ENCODE assay signal across 9 cellular contexts in the genomic region with DNA sequence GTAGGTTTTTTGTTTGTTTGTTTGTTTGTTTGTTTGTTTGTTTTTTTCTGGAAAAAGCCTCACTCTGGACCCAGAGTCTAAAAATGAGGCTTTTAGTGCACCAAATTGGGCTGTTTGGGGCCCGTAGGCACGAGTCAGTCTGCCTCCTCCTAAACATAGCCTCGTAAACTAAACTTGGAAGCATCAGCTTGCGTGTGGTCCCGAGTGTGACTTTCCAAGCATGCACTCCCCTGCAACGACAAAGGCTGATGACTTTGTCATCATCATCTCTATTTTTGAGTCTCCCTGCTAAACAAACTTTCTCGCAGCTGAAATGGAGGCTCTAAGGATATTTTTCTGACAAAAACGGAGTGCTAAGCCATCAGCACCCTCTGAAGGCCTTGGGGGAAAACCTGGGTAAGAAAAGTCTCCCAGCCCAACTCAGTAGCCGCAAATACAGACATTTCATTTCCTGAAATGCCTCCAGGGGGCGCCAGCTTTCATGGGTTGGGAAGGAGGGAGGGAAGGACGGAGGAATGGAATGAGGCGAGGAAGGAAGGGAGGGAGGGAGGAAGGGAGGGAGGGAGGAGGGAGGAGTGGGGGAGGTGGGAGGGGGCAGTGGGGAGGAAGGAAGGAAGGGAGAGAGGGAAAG.
DNase-seq lines count a peak whose midpoint lies in the region; ATAC-seq and TF ChIP-seq lines count a peak whose summit lies in the region.
"Had no signal": no experiment of that assay in that cellular context is flagged by ENCODE, and none has a peak within 500 bp of the region (broad histone marks: within the 10 kb centered on the region; RNA-seq: fewer than 3 reads in every experiment).

No MANE protein-coding gene starts in this region.

- H3K36me3 Mint-ChIP-seq in activated naive CD8-positive, alpha-beta T cell treated with anti-CD3 and anti-CD28 coated beads, Interleukin-2, amount 10 ng/mL, durations not matched to agents 7 days and 5 days: no peaks in the 10 kb centered on the region
- no peaks in the 10 kb centered on the region for H3K36me3 Mint-ChIP-seq in progenitor cell of endocrine pancreas (ENCODE audit: insufficient read depth)

- peaks cover 6% of the 10 kb centered on the region for H3K27me3 Mint-ChIP-seq in activated naive CD8-positive, alpha-beta T cell treated with anti-CD3 and anti-CD28 coated beads, Interleukin-2, amount 10 ng/mL, durations not matched to agents 7 days and 5 days
- H3K27me3 Mint-ChIP-seq in progenitor cell of endocrine pancreas: peaks cover 9% of the 10 kb centered on the region

- no peak for ATAC-seq in activated naive CD8-positive, alpha-beta T cell treated with anti-CD3 and anti-CD28 coated beads, Interleukin-2, amount 10 ng/mL, durations not matched to agents 7 days and 5 days (ENCODE audit: low read depth)
- ATAC-seq in heart right ventricle (peak in 7 of 8 donors; percentile 65 to 82 (median 75)), HG03196 (IDR thresholded peaks at IDR 0.05; ENCODE audit: unreplicated experiment) (no peak), GM19035 (IDR thresholded peaks at IDR 0.05; ENCODE audit: unreplicated experiment) (no peak)

- intact Hi-C loops in heart right ventricle (cut with DNase I): loop anchor here (1.0 to 10.0 kb wide), 8 partner anchors 217 to 253 kb away; no protein-coding TSS in a partner anchor

- H3K27ac ChIP-seq in heart right ventricle: no peak overlapping the region

- in situ Hi-C loops in ACHN (cut with HindIII; ENCODE audit: low pct_ligation_motif_present, low pct_unique_long_range_greater_than_20kb, low sequenced_read_pairs): no loop called here

- H3K4me1 ChIP-seq in heart right ventricle: peaks cover 0 to 29% (median 12%) of the 10 kb centered on the region in 9 donors

- DNase-seq in ACHN (peak; percentile 95), GM10266 (ENCODE audit: extremely low spot score) (peak; percentile 44), NCI-H2196 (lab: John Stamatoyannopoulos, UW; ENCODE audit: unreplicated experiment) (peak; percentile 79), heart right ventricle (peak; percentile 60 to 78), progenitor cell of endocrine pancreas (ENCODE audit: low spot score, unreplicated experiment) (peak; percentile 64)
- DNase-seq in activated naive CD8-positive, alpha-beta T cell treated with anti-CD3 and anti-CD28 coated beads, Interleukin-2, amount 10 ng/mL, durations not matched to agents 7 days and 5 days: peak; percentile 36

- H3K9me3 ChIP-seq in heart right ventricle: no peaks in the 10 kb centered on the region

- peaks cover 0 to 23% (median 3%) of the 10 kb centered on the region in 7 donors for H3K27me3 ChIP-seq in heart right ventricle

- WGBS in heart right ventricle, 2 donors: 10 to 18% methylated on average over 12 of the region's 12 CpGs

- POLR2A ChIA-PET in activated naive CD8-positive, alpha-beta T cell treated with anti-CD3 and anti-CD28 coated beads, Interleukin-2, amount 10 ng/mL, durations not matched to agents 7 days and 5 days (lab: Charles Lee): no interaction called here

- TF ChIP-seq CTCF in GM10266 (IDR thresholded peaks at IDR 0.05; ENCODE audit: control insufficient read depth, insufficient read depth, low read depth, missing control alignments) (peak; percentile 68), heart right ventricle (IDR thresholded peaks at IDR 0.05) (peak in 8 of 9 donors; percentile 15 to 62 (median 56)), progenitor cell of endocrine pancreas (IDR thresholded peaks at IDR 0.05; ENCODE audit: unreplicated experiment) (peak; percentile 61)

- H3K9me3 Mint-ChIP-seq in activated naive CD8-positive, alpha-beta T cell treated with anti-CD3 and anti-CD28 coated beads, Interleukin-2, amount 10 ng/mL, durations not matched to agents 7 days and 5 days: no peaks in the 10 kb centered on the region
- no peaks in the 10 kb centered on the region for H3K9me3 Mint-ChIP-seq in progenitor cell of endocrine pancreas (ENCODE audit: low read depth)

- no peak overlapping the region for H3K4me3 ChIP-seq in heart right ventricle
- H3K4me3 ChIP-seq: skin epidermis had no signal

- H3K36me3 ChIP-seq in heart right ventricle: no peaks in the 10 kb centered on the region

- H3K27ac Mint-ChIP-seq in activated naive CD8-positive, alpha-beta T cell treated with anti-CD3 and anti-CD28 coated beads, Interleukin-2, amount 10 ng/mL, durations not matched to agents 7 days and 5 days: no peak overlapping the region
- no peak overlapping the region for H3K27ac Mint-ChIP-seq in progenitor cell of endocrine pancreas

- no peak overlapping the region for H3K4me3 Mint-ChIP-seq in activated naive CD8-positive, alpha-beta T cell treated with anti-CD3 and anti-CD28 coated beads, Interleukin-2, amount 10 ng/mL, durations not matched to agents 7 days and 5 days
- no peak overlapping the region for H3K4me3 Mint-ChIP-seq in progenitor cell of endocrine pancreas (ENCODE audit: low read depth)

- peaks cover 5% of the 10 kb centered on the region for H3K4me1 Mint-ChIP-seq in activated naive CD8-positive, alpha-beta T cell treated with anti-CD3 and anti-CD28 coated beads, Interleukin-2, amount 10 ng/mL, durations not matched to agents 7 days and 5 days
- peaks cover 26% of the 10 kb centered on the region for H3K4me1 Mint-ChIP-seq in progenitor cell of endocrine pancreas (ENCODE audit: low read depth)

Comparison
In these comparisons a context has a peak if more than half of its experiments do, and no peak if none do; other contexts are left out.
1. DNase-seq: peak in every context shown above with its lines; median percentile 95 in ACHN; 79 in NCI-H2196; 69 in heart right ventricle; 64 in progenitor cell of endocrine pancreas; 44 in GM10266; 36 in activated naive CD8-positive, alpha-beta T cell treated with anti-CD3 and anti-CD28 coated beads, Interleukin-2, amount 10 ng/mL, durations not matched to agents 7 days and 5 days.
2. ATAC-seq: peak in heart right ventricle (7 of 8); none in activated naive CD8-positive, alpha-beta T cell treated with anti-CD3 and anti-CD28 coated beads, Interleukin-2, amount 10 ng/mL, durations not matched to agents 7 days and 5 days (single experiment), HG03196 (single experiment) and GM19035 (single experiment).
3. Peak in every context shown above with its lines, with median percentiles within 50 percentile points of each other: CTCF ChIP-seq.